ENCODE assay signal across 8 cellular contexts in genomic region chr1:228459091-228459993, GRCh38. TPM values are rescaled to one million over a fixed set of nuclear protein-coding genes. Genes with fewer than 3 reads are reported as not detected.
DNase-seq lines count a peak whose midpoint lies in the region; ATAC-seq and TF ChIP-seq lines count a peak whose summit lies in the region.

No MANE protein-coding gene starts in this region.

- no peaks in the 10 kb centered on the region for H3K36me3 Mint-ChIP-seq in activated B cell treated with CpG ODN at 0.5 μM for 24 hours (ENCODE audit: low read depth)

- peaks cover 37% of the 10 kb centered on the region for H3K4me1 Mint-ChIP-seq in activated B cell treated with CpG ODN at 0.5 μM for 24 hours

- 4 to 5% methylated on average over 41 of the region's 41 CpGs for WGBS in lower leg skin, 2 donors

- CTCF ChIA-PET in activated B cell treated with CpG ODN at 0.5 μM for 24 hours (lab: Charles Lee) = no interaction called here

- H3K27me3 Mint-ChIP-seq in activated B cell treated with CpG ODN at 0.5 μM for 24 hours = peaks cover 38% of the 10 kb centered on the region

- TF ChIP-seq CTCF in activated B cell treated with CpG ODN at 0.5 μM for 24 hours (IDR thresholded peaks at IDR 0.05) = no peak
- no peak for TF ChIP-seq CTCF in lower leg skin (IDR thresholded peaks at IDR 0.05)

- intact Hi-C loops in activated B cell treated with CpG ODN at 0.5 μM for 24 hours (cut with micrococcal nuclease) = loop anchor here (2.0 kb wide), 3 partner anchors 247 to 329 kb away; no protein-coding TSS in a partner anchor
- intact Hi-C loops in lower leg skin (cut with DNase I; ENCODE audit: low total_unique reads) = no loop called here

- peak overlapping the region; percentile 89 for H3K4me3 Mint-ChIP-seq in activated B cell treated with CpG ODN at 0.5 μM for 24 hours

- peak; percentile 85 for DNase-seq in COLO668 (lab: John Stamatoyannopoulos, UW; ENCODE audit: unreplicated experiment)
- DNase-seq in NCI-H2081 treated with DMSO at 0.1 percent for 48 hours (lab: John Stamatoyannopoulos, UW) = peak; percentile 39
- peak; percentile 22 for DNase-seq in activated B cell treated with CpG ODN at 0.5 μM for 24 hours
- DNase-seq in dedifferentiated amniotic fluid mesenchymal stem cell (ENCODE audit: extremely low spot score) = peak; percentile 85
- DNase-seq in lower leg skin (ENCODE audit: low spot score in 2 of 2) = peak; percentile 52 to 93
- DNase-seq in stimulated activated CD8-positive, alpha-beta memory T cell treated with anti-CD3 and anti-CD28 coated beads, Interleukin-12 subunit alpha, Interleukin-12 subunit beta, amount 100 ng/mL, for 4 hours (ENCODE audit: low read depth) = peak; percentile 24
- no peak for DNase-seq in T-helper 9 cell

- H3K27ac Mint-ChIP-seq in activated B cell treated with CpG ODN at 0.5 μM for 24 hours = peak overlapping the region; percentile 89

- ATAC-seq in GM21528 (IDR thresholded peaks at IDR 0.05; ENCODE audit: low FRiP score, unreplicated experiment) = peak; percentile 22
- ATAC-seq in activated B cell treated with CpG ODN at 0.5 μM for 24 hours (ENCODE audit: low read depth) = no peak

- POLR2A ChIA-PET in activated B cell treated with CpG ODN at 0.5 μM for 24 hours (lab: Charles Lee) = interaction anchor here (0.6 to 2.5 kb wide), 5 partner anchors 27 to 349 kb away, joined by 3 to 23 read pairs (median 4); partner anchors contain the start of gene RNF187

- no peak overlapping the region for H3K4me3 ChIP-seq in lower leg skin (ENCODE audit: low read depth, poor library complexity, severe bottlenecking)

- H3K9me3 Mint-ChIP-seq in activated B cell treated with CpG ODN at 0.5 μM for 24 hours = no peaks in the 10 kb centered on the region

- TF ChIP-seq POLR2A in lower leg skin (IDR thresholded peaks at IDR 0.05) = no peak

RNA-seq across cellular contexts. Expression of gene RNF187, which starts 27.8 kb away (rescaled TPM):
- total RNA-seq in activated B cell treated with CpG ODN at 0.5 μM for 24 hours (64.0 and 73.0 TPM in 2 replicates), lower leg skin (100 to 1,000 TPM in 1 of 4 donors, 10 to 100 TPM in 3; 75.8 to 106 (median 80.1) TPM)

RNA-seq across cellular contexts. Expression of gene TRIM17, which starts 42.7 kb away (rescaled TPM):
- total RNA-seq in activated B cell treated with CpG ODN at 0.5 μM for 24 hours (not detected in 2 replicates), lower leg skin (1 to 10 TPM in 3 of 4 donors, under 1 TPM in 1; 0.97 to 4.2 (median 1.8) TPM)

RNA-seq across cellular contexts. Expression of gene TRIM11, which starts 52.7 kb away (rescaled TPM):
- total RNA-seq in activated B cell treated with CpG ODN at 0.5 μM for 24 hours (39.5 and 41.5 TPM in 2 replicates), lower leg skin (10 to 100 TPM; 28.3 to 52.9 (median 31.5) TPM)
